Comparison of ENCODE assay signal across 1 cellular context in the genomic region with DNA sequence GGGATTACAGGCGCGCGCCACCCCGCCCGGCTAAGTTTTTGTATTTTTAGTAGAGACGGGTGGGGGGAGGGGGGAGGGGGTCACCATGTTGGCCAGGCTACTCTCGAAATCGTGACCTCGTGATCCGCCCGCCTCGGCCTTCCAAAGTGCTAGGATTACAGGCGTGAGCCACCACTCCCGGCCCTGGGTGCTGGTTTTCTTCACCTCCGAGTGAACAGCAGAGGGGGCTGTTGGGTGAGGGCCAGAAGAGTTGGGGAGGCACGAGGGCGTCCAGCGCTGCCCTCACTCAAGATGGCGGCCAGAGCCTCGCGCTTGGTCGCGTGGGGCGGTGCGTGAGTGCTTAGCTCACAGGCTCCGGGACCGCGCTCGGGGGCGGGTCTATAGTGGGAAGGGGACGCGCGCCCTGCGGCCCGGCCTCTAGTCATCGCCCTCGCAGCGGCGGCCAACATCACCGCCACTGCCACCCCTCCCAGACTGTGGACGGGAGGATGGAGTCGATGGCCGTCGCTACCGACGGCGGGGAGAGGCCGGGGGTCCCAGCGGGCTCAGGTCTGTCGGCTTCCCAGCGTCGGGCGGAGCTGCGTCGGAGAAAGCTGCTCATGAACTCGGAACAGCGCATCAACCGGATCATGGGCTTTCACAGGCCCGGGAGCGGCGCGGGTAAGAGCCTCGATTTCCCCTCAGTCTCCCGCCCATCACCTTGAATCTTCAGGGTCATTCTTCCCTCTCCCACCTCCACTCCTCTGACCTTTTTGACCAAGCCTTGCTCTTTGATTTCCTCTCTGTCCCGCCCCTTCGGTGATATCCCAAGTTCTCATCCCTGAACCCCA.
TF ChIP-seq lines count a peak whose summit lies in the region.

TSS of gene CAMLG (plus strand) at position 416 of the 830 bp plus-strand sequence. CDS start at position 489, 73 bp downstream.

TF ChIP-seq in HepG2, 621 proteins besides CTCF, POLR2A, EP300 and RAD21 (continued from another document and continues in another):
- TF ChIP-seq TSC22D2 (CRISPR knock-in tag; IDR thresholded peaks at IDR 0.05; ENCODE audit: borderline replicate concordance): peak; percentile 79
- no peak for TF ChIP-seq NFATC3 (CRISPR knock-in tag; IDR thresholded peaks at IDR 0.05)
- no peak for TF ChIP-seq ZNF598 (CRISPR knock-in tag; IDR thresholded peaks at IDR 0.05; ENCODE audit: borderline replicate concordance)
- no peak for TF ChIP-seq ZNF841 (CRISPR knock-in tag; IDR thresholded peaks at IDR 0.05; ENCODE audit: borderline replicate concordance)
- no peak; the same call in 1 of the 2 replicates for TF ChIP-seq ZNF142 (CRISPR knock-in tag; IDR thresholded peaks at IDR 0.05)
- peak; percentile 84; the same call in 1 of the 2 replicates for TF ChIP-seq ARNT2 (CRISPR knock-in tag; IDR thresholded peaks at IDR 0.05; ENCODE audit: low read depth)
- TF ChIP-seq ZNF230 (CRISPR knock-in tag; IDR thresholded peaks at IDR 0.05): peak; percentile 66; the same call in 1 of the 2 replicates
- TF ChIP-seq ZNF652 (CRISPR knock-in tag; IDR thresholded peaks at IDR 0.05; ENCODE audit: borderline replicate concordance, low read depth): no peak
- peak; percentile 77 for TF ChIP-seq BHLHE40 (IDR thresholded peaks at IDR 0.05; ENCODE audit: low read length)
- no peak for TF ChIP-seq XBP1 (CRISPR knock-in tag; IDR thresholded peaks at IDR 0.05)
- TF ChIP-seq REST (IDR thresholded peaks at IDR 0.05; ENCODE audit: borderline replicate concordance in 1 of 2, low read depth in 1 of 2, low read length in 2 of 2): no peak
- no peak for TF ChIP-seq SOX6 (IDR thresholded peaks at IDR 0.05)
- peak; percentile 82 for TF ChIP-seq SOX6 (CRISPR knock-in tag; IDR thresholded peaks at IDR 0.05)
- TF ChIP-seq ZNF34 (CRISPR knock-in tag; IDR thresholded peaks at IDR 0.05; ENCODE audit: borderline replicate concordance): peak; percentile 87; the same call in 1 of the 2 replicates
- TF ChIP-seq, protein P1, sequence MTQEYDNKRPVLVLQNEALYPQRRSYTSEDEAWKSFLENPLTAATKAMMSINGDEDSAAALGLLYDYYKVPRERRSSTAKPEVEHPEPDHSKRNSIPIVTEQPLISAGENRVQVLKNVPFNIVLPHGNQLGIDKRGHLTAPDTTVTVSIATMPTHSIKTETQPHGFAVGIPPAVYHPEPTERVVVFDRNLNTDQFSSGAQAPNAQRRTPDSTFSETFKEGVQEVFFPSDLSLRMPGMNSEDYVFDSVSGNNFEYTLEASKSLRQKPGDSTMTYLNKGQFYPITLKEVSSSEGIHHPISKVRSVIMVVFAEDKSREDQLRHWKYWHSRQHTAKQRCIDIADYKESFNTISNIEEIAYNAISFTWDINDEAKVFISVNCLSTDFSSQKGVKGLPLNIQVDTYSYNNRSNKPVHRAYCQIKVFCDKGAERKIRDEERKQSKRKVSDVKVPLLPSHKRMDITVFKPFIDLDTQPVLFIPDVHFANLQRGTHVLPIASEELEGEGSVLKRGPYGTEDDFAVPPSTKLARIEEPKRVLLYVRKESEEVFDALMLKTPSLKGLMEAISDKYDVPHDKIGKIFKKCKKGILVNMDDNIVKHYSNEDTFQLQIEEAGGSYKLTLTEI (CRISPR knock-in tag; conservative IDR thresholded peaks at IDR 0.05): no peak
- TF ChIP-seq GATAD1 (CRISPR knock-in tag; IDR thresholded peaks at IDR 0.05): peak; percentile 92
- TF ChIP-seq, protein P2, sequence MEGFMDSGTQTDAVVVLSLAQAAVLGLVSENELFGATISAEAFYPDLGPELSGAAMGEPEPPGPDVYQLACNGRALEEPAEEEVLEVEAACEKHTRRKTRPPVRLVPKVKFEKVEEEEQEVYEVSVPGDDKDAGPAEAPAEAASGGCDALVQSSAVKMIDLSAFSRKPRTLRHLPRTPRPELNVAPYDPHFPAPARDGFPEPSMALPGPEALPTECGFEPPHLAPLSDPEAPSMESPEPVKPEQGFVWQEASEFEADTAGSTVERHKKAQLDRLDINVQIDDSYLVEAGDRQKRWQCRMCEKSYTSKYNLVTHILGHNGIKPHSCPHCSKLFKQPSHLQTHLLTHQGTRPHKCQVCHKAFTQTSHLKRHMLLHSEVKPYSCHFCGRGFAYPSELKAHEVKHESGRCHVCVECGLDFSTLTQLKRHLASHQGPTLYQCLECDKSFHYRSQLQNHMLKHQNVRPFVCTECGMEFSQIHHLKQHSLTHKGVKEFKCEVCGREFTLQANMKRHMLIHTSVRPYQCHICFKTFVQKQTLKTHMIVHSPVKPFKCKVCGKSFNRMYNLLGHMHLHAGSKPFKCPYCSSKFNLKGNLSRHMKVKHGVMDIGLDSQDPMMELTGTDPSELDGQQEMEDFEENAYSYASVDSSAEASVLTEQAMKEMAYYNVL (CRISPR knock-in tag; IDR thresholded peaks at IDR 0.05; ENCODE audit: borderline replicate concordance): peak; percentile 50; the same call in 1 of the 2 replicates
- peak; percentile 49; the same call in 1 of the 2 replicates for TF ChIP-seq ZNF784 (CRISPR knock-in tag; IDR thresholded peaks at IDR 0.05; ENCODE audit: borderline replicate concordance)
- TF ChIP-seq NCOA5 (CRISPR knock-in tag; IDR thresholded peaks at IDR 0.05): no peak
- TF ChIP-seq TBP (CRISPR knock-in tag; IDR thresholded peaks at IDR 0.05): no peak
- peak; percentile 84 for TF ChIP-seq RXRA (CRISPR knock-in tag; IDR thresholded peaks at IDR 0.05)
- no peak for TF ChIP-seq GATA4 (IDR thresholded peaks at IDR 0.05; ENCODE audit: borderline replicate concordance, low read depth)
- peak; percentile 82; the same call in 1 of the 2 replicates for TF ChIP-seq RCOR2 (CRISPR knock-in tag; IDR thresholded peaks at IDR 0.05)
- TF ChIP-seq CSRNP1 (CRISPR knock-in tag; IDR thresholded peaks at IDR 0.05): peak; percentile 65
- TF ChIP-seq RFX5 (IDR thresholded peaks at IDR 0.05; ENCODE audit: low read depth, low read length): no peak
- TF ChIP-seq ZNF607 (CRISPR knock-in tag; IDR thresholded peaks at IDR 0.05; ENCODE audit: borderline replicate concordance): peak; percentile 95
- TF ChIP-seq FOXP4 (CRISPR knock-in tag; IDR thresholded peaks at IDR 0.05): peak; percentile 81
- peak; percentile 50; the same call in 1 of the 2 replicates for TF ChIP-seq ZNF766 (CRISPR knock-in tag; IDR thresholded peaks at IDR 0.05; ENCODE audit: borderline replicate concordance)
- TF ChIP-seq DMAP1 (CRISPR knock-in tag; IDR thresholded peaks at IDR 0.05): peak; percentile 92
- TF ChIP-seq SOX13 (IDR thresholded peaks at IDR 0.05): 0 out of 2 replicates have a peak, but pooled peaks have one; percentile 18
- TF ChIP-seq SOX13 (CRISPR knock-in tag; conservative IDR thresholded peaks at IDR 0.05 in 1 of 2, IDR thresholded peaks at IDR 0.05 in 1 of 2): peak in 1 of 2 experiments; percentile 60; a peak in 2 of 4 replicates
- TF ChIP-seq, protein P3, sequence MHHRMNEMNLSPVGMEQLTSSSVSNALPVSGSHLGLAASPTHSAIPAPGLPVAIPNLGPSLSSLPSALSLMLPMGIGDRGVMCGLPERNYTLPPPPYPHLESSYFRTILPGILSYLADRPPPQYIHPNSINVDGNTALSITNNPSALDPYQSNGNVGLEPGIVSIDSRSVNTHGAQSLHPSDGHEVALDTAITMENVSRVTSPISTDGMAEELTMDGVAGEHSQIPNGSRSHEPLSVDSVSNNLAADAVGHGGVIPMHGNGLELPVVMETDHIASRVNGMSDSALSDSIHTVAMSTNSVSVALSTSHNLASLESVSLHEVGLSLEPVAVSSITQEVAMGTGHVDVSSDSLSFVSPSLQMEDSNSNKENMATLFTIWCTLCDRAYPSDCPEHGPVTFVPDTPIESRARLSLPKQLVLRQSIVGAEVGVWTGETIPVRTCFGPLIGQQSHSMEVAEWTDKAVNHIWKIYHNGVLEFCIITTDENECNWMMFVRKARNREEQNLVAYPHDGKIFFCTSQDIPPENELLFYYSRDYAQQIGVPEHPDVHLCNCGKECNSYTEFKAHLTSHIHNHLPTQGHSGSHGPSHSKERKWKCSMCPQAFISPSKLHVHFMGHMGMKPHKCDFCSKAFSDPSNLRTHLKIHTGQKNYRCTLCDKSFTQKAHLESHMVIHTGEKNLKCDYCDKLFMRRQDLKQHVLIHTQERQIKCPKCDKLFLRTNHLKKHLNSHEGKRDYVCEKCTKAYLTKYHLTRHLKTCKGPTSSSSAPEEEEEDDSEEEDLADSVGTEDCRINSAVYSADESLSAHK (CRISPR knock-in tag; IDR thresholded peaks at IDR 0.05; ENCODE audit: borderline replicate concordance): no peak
